Comparison of ENCODE assay signal across 35 cellular contexts in genomic region chr14:100601064-100601463, GRCh38. TPM values are rescaled to one million over a fixed set of nuclear protein-coding genes. Genes with fewer than 3 reads are reported as not detected.
A peak's percentile ranks its signal among the peaks of the same experiment; 100 is the strongest.
DNase-seq lines count a peak whose midpoint lies in the region; ATAC-seq and TF ChIP-seq lines count a peak whose summit lies in the region.
"Had no signal": no experiment of that assay in that cellular context is flagged by ENCODE, and none has a peak within 500 bp of the region (broad histone marks: within the 10 kb centered on the region; RNA-seq: fewer than 3 reads in every experiment).

No MANE protein-coding gene starts in this region.

- no peak overlapping the region for H3K4me3 Mint-ChIP-seq in stimulated activated naive CD8-positive, alpha-beta T cell treated with anti-CD3 and anti-CD28 coated beads, Interleukin-15, Interleukin-2, amounts not matched to agents 100 ng/mL and 50 ng/mL, for 24 hours
- H3K4me3 Mint-ChIP-seq in progenitor cell of endocrine pancreas (ENCODE audit: low read depth) = no peak overlapping the region
- H3K4me3 Mint-ChIP-seq: B cell; CD14-positive monocyte; CD4-positive, alpha-beta memory T cell; CD4-positive, alpha-beta T cell; CD8-positive, alpha-beta memory T cell; CD8-positive, alpha-beta T cell had no signal

- CTCF ChIA-PET in HEK293 (lab: Yijun Ruan, JAX) = no interaction called here

- ATAC-seq in stimulated activated naive CD8-positive, alpha-beta T cell treated with anti-CD3 and anti-CD28 coated beads, Interleukin-15, Interleukin-2, amounts not matched to agents 100 U/mL and 50 U/mL, for 24 hours = no peak
- no peak for ATAC-seq in GM18861 (IDR thresholded peaks at IDR 0.05; ENCODE audit: unreplicated experiment)
- ATAC-seq: A549; CD8-positive, alpha-beta T cell had no signal

- no peak overlapping the region for H2AFZ ChIP-seq in osteoblast (ENCODE audit: low read length)

- H3K27me3 ChIP-seq in osteoblast (ENCODE audit: insufficient read depth, low read length) = peaks cover 51% of the 10 kb centered on the region
- H3K27me3 ChIP-seq: BE2C; BLaER1; BLaER1 treated with 17β-estradiol and CSF1 and Interleukin-3, amounts not matched to agents 10 nM and 100 nM had no signal

- H3K4me1 ChIP-seq in HEK293 (ENCODE audit: control insufficient read depth, insufficient read depth, low read length) (no peaks in the 10 kb centered on the region; the same call in 1 of the 2 replicates), osteoblast (ENCODE audit: insufficient read depth, low read length) (no peaks in the 10 kb centered on the region)
- H3K4me1 ChIP-seq: A549, BE2C, BLaER1, Caco-2 had no signal

- POLR2A ChIA-PET in HEK293 (lab: Yijun Ruan, JAX) = no interaction called here

- H3K79me2 ChIP-seq in osteoblast (ENCODE audit: insufficient read depth, low read length) = no peaks in the 10 kb centered on the region

- H3K9me3 ChIP-seq in HEK293 (ENCODE audit: control insufficient read depth, insufficient read depth, low read depth, low read length) (no peaks in the 10 kb centered on the region), osteoblast (ENCODE audit: low read depth, low read length) (no peaks in the 10 kb centered on the region)
- H3K9me3 ChIP-seq: BE2C, Caco-2 had no signal

- no peak for DNase-seq in stimulated activated naive CD8-positive, alpha-beta T cell treated with anti-CD3 and anti-CD28 coated beads, Interleukin-15, Interleukin-2, amounts not matched to agents 100 U/mL and 50 U/mL, for 24 hours
- DNase-seq in osteoblast (ENCODE audit: insufficient read length, low spot score, missing footprints) (peak; percentile 21), progenitor cell of endocrine pancreas (ENCODE audit: low spot score, unreplicated experiment) (no peak), mesenteric fat pad (ENCODE audit: low spot score) (no peak), RKO (ENCODE audit: low spot score) (no peak)
- DNase-seq: 8988T; ACHN; AML-193; BE2C; C1 segment of cervical spinal cord; Calu3; CD4-positive, alpha-beta memory T cell; CD4-positive, alpha-beta T cell; CD4-positive, CD25-positive, alpha-beta regulatory T cell; CD8-positive, alpha-beta memory T cell; CD8-positive, alpha-beta T cell; COR-L47; DMS 273 treated with DMSO at 0.1 percent for 48 hours; DMS153; DMS53; DMS79; DMS79 treated with DMSO at 0.1 percent for 48 hours; DND-41; EL had no signal

- peak overlapping the region; percentile 19 for H3K27ac Mint-ChIP-seq in stimulated activated naive CD8-positive, alpha-beta T cell treated with anti-CD3 and anti-CD28 coated beads, Interleukin-15, Interleukin-2, amounts not matched to agents 100 ng/mL and 50 ng/mL, for 24 hours
- H3K27ac Mint-ChIP-seq in progenitor cell of endocrine pancreas = peak overlapping the region; percentile 57
- H3K27ac Mint-ChIP-seq: B cell; CD4-positive, alpha-beta memory T cell; CD4-positive, alpha-beta T cell; CD4-positive, CD25-positive, alpha-beta regulatory T cell; CD8-positive, alpha-beta memory T cell; CD8-positive, alpha-beta T cell had no signal

- H3K36me3 ChIP-seq in HEK293 (ENCODE audit: control insufficient read depth in 2 of 2, insufficient read depth in 1 of 2, low read length in 2 of 2) (no peaks in the 10 kb centered on the region), osteoblast (ENCODE audit: insufficient read depth, low read length) (no peaks in the 10 kb centered on the region)
- H3K36me3 ChIP-seq: BE2C; BLaER1; BLaER1 treated with 17β-estradiol and CSF1 and Interleukin-3, amounts not matched to agents 10 nM and 100 nM had no signal

- TF ChIP-seq CTCF in HEK293 (tag by site-specific recombination; IDR thresholded peaks at IDR 0.05) (no peak), osteoblast (IDR thresholded peaks at IDR 0.05; ENCODE audit: extremely low read depth, low read depth, low read length) (no peak), progenitor cell of endocrine pancreas (IDR thresholded peaks at IDR 0.05; ENCODE audit: unreplicated experiment) (no peak)

- peaks cover 4% of the 10 kb centered on the region for H3K36me3 Mint-ChIP-seq in stimulated activated naive CD8-positive, alpha-beta T cell treated with anti-CD3 and anti-CD28 coated beads, Interleukin-15, Interleukin-2, amounts not matched to agents 100 ng/mL and 50 ng/mL, for 24 hours (ENCODE audit: low read depth)
- H3K36me3 Mint-ChIP-seq in progenitor cell of endocrine pancreas (ENCODE audit: insufficient read depth) = no peaks in the 10 kb centered on the region
- H3K36me3 Mint-ChIP-seq: CD4-positive, CD25-positive, alpha-beta regulatory T cell had no signal

- H3K4me3 ChIP-seq in HEK293 (ENCODE audit: low read depth, low read length) (no peak overlapping the region), osteoblast (ENCODE audit: insufficient read depth, low read length) (no peak overlapping the region)
- H3K4me3 ChIP-seq: A549; BLaER1; BLaER1 treated with 17β-estradiol and CSF1 and Interleukin-3, amounts not matched to agents 10 nM and 100 nM had no signal

- H3K27ac ChIP-seq in HEK293 (ENCODE audit: extremely low read depth, low read depth, low read length) = no peak overlapping the region
- no peak overlapping the region for H3K27ac ChIP-seq in osteoblast (ENCODE audit: low read depth, low read length)
- H3K27ac ChIP-seq: 22Rv1; A549; BLaER1; BLaER1 treated with 17β-estradiol and CSF1 and Interleukin-3, amounts not matched to agents 10 nM and 100 nM; C4-2B had no signal

- peaks cover 21% of the 10 kb centered on the region for H3K9me3 Mint-ChIP-seq in stimulated activated naive CD8-positive, alpha-beta T cell treated with anti-CD3 and anti-CD28 coated beads, Interleukin-15, Interleukin-2, amounts not matched to agents 100 ng/mL and 50 ng/mL, for 24 hours
- H3K9me3 Mint-ChIP-seq in progenitor cell of endocrine pancreas (ENCODE audit: low read depth) = peaks cover 5% of the 10 kb centered on the region

- H3K27me3 Mint-ChIP-seq in stimulated activated naive CD8-positive, alpha-beta T cell treated with anti-CD3 and anti-CD28 coated beads, Interleukin-15, Interleukin-2, amounts not matched to agents 100 ng/mL and 50 ng/mL, for 24 hours = peaks cover 25% of the 10 kb centered on the region
- peaks cover 45% of the 10 kb centered on the region for H3K27me3 Mint-ChIP-seq in progenitor cell of endocrine pancreas

- H4K20me1 ChIP-seq in osteoblast (ENCODE audit: insufficient read depth, low read length) = no peaks in the 10 kb centered on the region
- H4K20me1 ChIP-seq: BLaER1; BLaER1 treated with 17β-estradiol and CSF1 and Interleukin-3, amounts not matched to agents 10 nM and 100 nM had no signal

- no peak overlapping the region for H3K4me2 ChIP-seq in osteoblast (ENCODE audit: insufficient read depth, low read length)
- H3K4me2 ChIP-seq: A549, BLaER1 had no signal

- no peaks in the 10 kb centered on the region for H3K4me1 Mint-ChIP-seq in stimulated activated naive CD8-positive, alpha-beta T cell treated with anti-CD3 and anti-CD28 coated beads, Interleukin-15, Interleukin-2, amounts not matched to agents 100 ng/mL and 50 ng/mL, for 24 hours (ENCODE audit: low read depth)
- no peaks in the 10 kb centered on the region for H3K4me1 Mint-ChIP-seq in progenitor cell of endocrine pancreas (ENCODE audit: low read depth)
- H3K4me1 Mint-ChIP-seq: B cell; CD4-positive, CD25-positive, alpha-beta regulatory T cell; CD8-positive, alpha-beta memory T cell had no signal

TF ChIP-seq in HEK293, 187 proteins besides CTCF, POLR2A, EP300 and RAD21:
- peak; percentile 45 for TF ChIP-seq SETDB1 (IDR thresholded peaks at IDR 0.05; ENCODE audit: insufficient read length, low read length)
- no peak for TF ChIP-seq ZNF169 (tag by site-specific recombination; IDR thresholded peaks at IDR 0.05)
- no peak for TF ChIP-seq KLF7 (tag by site-specific recombination; IDR thresholded peaks at IDR 0.05; ENCODE audit: borderline replicate concordance)
- peak; percentile 94 for TF ChIP-seq ZNF558 (tag by site-specific recombination; IDR thresholded peaks at IDR 0.05)
- no peak for TF ChIP-seq ZNF292 (tag by site-specific recombination; IDR thresholded peaks at IDR 0.05; ENCODE audit: borderline replicate concordance, low read depth)

RNA-seq across cellular contexts. Expression of gene BEGAIN, which starts 13.8 kb away (rescaled TPM):
- total RNA-seq in osteoblast (1.1 TPM in 1 of 2 replicates, not detected in the other), progenitor cell of endocrine pancreas (0.58 and 0.65 TPM in 2 replicates), mesenteric fat pad (2.2 TPM)
- total RNA-seq: B cell had no signal
